9 cellular contexts compared by ENCODE assay signal in genomic region chr2:85410584-85411404, GRCh38. TPM values are rescaled to one million over a fixed set of nuclear protein-coding genes. Genes with fewer than 3 reads are reported as not detected.
DNase-seq lines count a peak whose midpoint lies in the region; ATAC-seq lines count a peak whose summit lies in the region.
"Had no signal": no experiment of that assay in that cellular context is flagged by ENCODE, and none has a peak within 500 bp of the region (broad histone marks: within the 10 kb centered on the region; RNA-seq: fewer than 3 reads in every experiment).

No MANE protein-coding gene starts in this region.

- 68 to 79% methylated on average over 13 of the region's 13 CpGs for WGBS in esophagus, 2 donors

- H3K4me1 Mint-ChIP-seq in stimulated activated memory B cell treated with anti-CD40 and anti-IgM and Interleukin-4, amounts not matched to agents 10 μg/mL and 1 μg/mL and 100 μg/mL, for 72 hours = peaks cover 73% of the 10 kb centered on the region

- no peaks in the 10 kb centered on the region for H3K27me3 ChIP-seq in esophagus (ENCODE audit: control insufficient read depth in 1 of 2, insufficient read depth in 2 of 2, low read length in 2 of 2)

- DNase-seq in NOMO-1 treated with dmso at 0.1 percent for 144 hours (lab: John Stamatoyannopoulos, UW; ENCODE audit: unreplicated experiment) (peak; percentile 37), NCI-H446 (lab: John Stamatoyannopoulos, UW) (no peak), D341Med (ENCODE audit: low spot score) (no peak), cortex of kidney (lab: John Stamatoyannopoulos, UW) (no peak)
- DNase-seq: NCI-H526, retina had no signal

- H3K4me1 ChIP-seq in esophagus (ENCODE audit: control insufficient read depth in 2 of 2, insufficient read depth in 2 of 2, low read length in 1 of 2) = peaks cover 0 to 24% of the 10 kb centered on the region in 2 donors

- no peaks in the 10 kb centered on the region for H3K9me3 ChIP-seq in esophagus (ENCODE audit: control insufficient read depth in 2 of 2, insufficient read depth in 1 of 2, low read depth in 1 of 2, low read length in 1 of 2)

- H3K27ac Mint-ChIP-seq in stimulated activated memory B cell treated with anti-CD40 and anti-IgM and Interleukin-4, amounts not matched to agents 10 μg/mL and 1 μg/mL and 100 μg/mL, for 72 hours = peak overlapping the region; percentile 88

- peak overlapping the region; percentile 83 for H3K4me3 Mint-ChIP-seq in stimulated activated memory B cell treated with anti-CD40 and anti-IgM and Interleukin-4, amounts not matched to agents 10 μg/mL and 1 μg/mL and 100 μg/mL, for 72 hours

- peak overlapping the region; percentile 86 to 87 for H3K27ac ChIP-seq in esophagus (ENCODE audit: low read depth in 2 of 2, low read length in 1 of 2)

- H3K36me3 ChIP-seq in esophagus (ENCODE audit: control insufficient read depth in 2 of 2, insufficient read depth in 2 of 2, low read length in 1 of 2) = no peaks in the 10 kb centered on the region

- no peaks in the 10 kb centered on the region for H3K27me3 Mint-ChIP-seq in stimulated activated memory B cell treated with anti-CD40 and anti-IgM and Interleukin-4, amounts not matched to agents 10 μg/mL and 1 μg/mL and 100 μg/mL, for 72 hours

- no peaks in the 10 kb centered on the region for H3K9me3 Mint-ChIP-seq in stimulated activated memory B cell treated with anti-CD40 and anti-IgM and Interleukin-4, amounts not matched to agents 10 μg/mL and 1 μg/mL and 100 μg/mL, for 72 hours

- peak; percentile 15 for ATAC-seq in GM21529 (IDR thresholded peaks at IDR 0.05; ENCODE audit: unreplicated experiment)
- ATAC-seq in stimulated activated memory B cell treated with anti-CD40 and anti-IgM and Interleukin-4, amounts not matched to agents 10 μg/mL and 1 μg/mL and 100 μg/mL, for 72 hours = no peak

- no peaks in the 10 kb centered on the region for H3K36me3 Mint-ChIP-seq in stimulated activated memory B cell treated with anti-CD40 and anti-IgM and Interleukin-4, amounts not matched to agents 10 μg/mL and 1 μg/mL and 100 μg/mL, for 72 hours

- no peak overlapping the region for H3K4me3 ChIP-seq in esophagus (ENCODE audit: low read depth in 1 of 2, low read length in 2 of 2)

RNA-seq across cellular contexts. Expression of gene CAPG, which starts 0.6 kb away (rescaled TPM):
- 100 to 1,000 TPM; 273 to 297 TPM for polyA plus RNA-seq in esophagus

RNA-seq across cellular contexts. Expression of gene SH2D6, which starts 7.7 kb away (rescaled TPM):
- under 1 TPM; 0.07 to 0.14 TPM for polyA plus RNA-seq in esophagus

RNA-seq across cellular contexts. Expression of gene ELMOD3, which starts 56.2 kb away (rescaled TPM):
- 10 to 100 TPM in 1 of 2 donors, 1 to 10 TPM in 1; 8.7 to 16.1 TPM for polyA plus RNA-seq in esophagus

RNA-seq across cellular contexts. Expression of gene RETSAT, which starts 56.5 kb away (rescaled TPM):
- polyA plus RNA-seq in esophagus = 10 to 100 TPM; 35.3 to 46.2 TPM
